ENCODE assay signal across 8 cellular contexts in genomic region chr17:78497115-78497540, GRCh38.
DNase-seq lines count a peak whose midpoint lies in the region; ATAC-seq and TF ChIP-seq lines count a peak whose summit lies in the region.

No MANE protein-coding gene starts in this region.

- DNase-seq in DMS 273 treated with DMSO at 0.1 percent for 48 hours (lab: John Stamatoyannopoulos, UW) (peak; percentile 57), Karpas-422 (peak; percentile 84), OCI-LY7 (ENCODE audit: low spot score) (peak; percentile 77), fibroblast of pulmonary artery (ENCODE audit: low read depth) (peak; percentile 86), thyroid gland (peak; percentile 81 to 82)
- peak; percentile 56 to 57 for DNase-seq in activated T-cell treated with anti-CD3 and anti-CD28 coated beads, Interleukin-2, amount 50 U/mL, for 72 hours

- H3K4me1 Mint-ChIP-seq in activated T-cell treated with anti-CD3 and anti-CD28 coated beads, Interleukin-2, amount 50 U/mL, for 72 hours (ENCODE audit: low read depth) = no peaks in the 10 kb centered on the region

- no peak overlapping the region for H3K4me3 Mint-ChIP-seq in activated T-cell treated with anti-CD3 and anti-CD28 coated beads, Interleukin-2, amount 50 U/mL, for 72 hours

- H3K9me2 ChIP-seq in Karpas-422 (replicated peaks; ENCODE audit: insufficient read depth, low read length) (no peaks in the 10 kb centered on the region), OCI-LY7 (ENCODE audit: insufficient read depth, low read length) (no peaks in the 10 kb centered on the region), neural cell (ENCODE audit: insufficient read depth, low read length) (no peaks in the 10 kb centered on the region)

- no peaks in the 10 kb centered on the region for H3K27me3 ChIP-seq in Karpas-422 (ENCODE audit: low read length)
- H3K27me3 ChIP-seq in neural cell (ENCODE audit: insufficient read depth, low read depth, low read length) = no peaks in the 10 kb centered on the region
- no peaks in the 10 kb centered on the region for H3K27me3 ChIP-seq in thyroid gland

- H3K36me3 ChIP-seq in Karpas-422 (ENCODE audit: insufficient read depth, low read length) = no peaks in the 10 kb centered on the region
- H3K36me3 ChIP-seq in OCI-LY7 (ENCODE audit: insufficient read depth, low read length) = no peaks in the 10 kb centered on the region
- H3K36me3 ChIP-seq in neural cell (ENCODE audit: insufficient read depth, low read length) = no peaks in the 10 kb centered on the region
- H3K36me3 ChIP-seq in thyroid gland = no peaks in the 10 kb centered on the region

- H3K4me1 ChIP-seq in Karpas-422 (ENCODE audit: low read length) (no peaks in the 10 kb centered on the region), OCI-LY7 (ENCODE audit: insufficient read depth, low read length, poor library complexity, severe bottlenecking) (no peaks in the 10 kb centered on the region), thyroid gland (no peaks in the 10 kb centered on the region)

- no peaks in the 10 kb centered on the region for H3K9me3 ChIP-seq in Karpas-422 (ENCODE audit: low read length)
- no peaks in the 10 kb centered on the region for H3K9me3 ChIP-seq in OCI-LY7 (ENCODE audit: low read length)
- no peaks in the 10 kb centered on the region for H3K9me3 ChIP-seq in neural cell (ENCODE audit: low read length)
- no peaks in the 10 kb centered on the region for H3K9me3 ChIP-seq in thyroid gland

- no peaks in the 10 kb centered on the region for H3F3A ChIP-seq in neural cell (ENCODE audit: insufficient read depth, low read length, poor library complexity, severe bottlenecking)

- CTCF ChIA-PET in OCI-LY7 (lab: Charles Lee; ENCODE audit: unreplicated experiment) = interaction anchor here (0.6 to 1.0 kb wide), 2 partner anchors 16 to 333 kb away, joined by 3 read pairs; no protein-coding TSS in a partner anchor

- H4K20me1 ChIP-seq in Karpas-422 (ENCODE audit: insufficient read depth, low read depth, low read length) (no peaks in the 10 kb centered on the region), OCI-LY7 (ENCODE audit: insufficient read depth, low read length) (no peaks in the 10 kb centered on the region), neural cell (ENCODE audit: insufficient read depth) (no peaks in the 10 kb centered on the region)

- 18 to 23% methylated on average over 6 to 9 of the region's 10 CpGs for WGBS in thyroid gland, 2 donors

- peak; percentile 55 to 65 for ATAC-seq in activated T-cell treated with anti-CD3 and anti-CD28 coated beads, Interleukin-2, amount 50 U/mL, for 72 hours (replicated peaks in 1 of 2)
- ATAC-seq in GM19035 (IDR thresholded peaks at IDR 0.05; ENCODE audit: unreplicated experiment) = no peak

- H3K4me2 ChIP-seq in Karpas-422 (ENCODE audit: low read depth, low read length, poor library complexity, severe bottlenecking) (no peak overlapping the region), OCI-LY7 (ENCODE audit: low read length) (no peak overlapping the region), neural cell (ENCODE audit: low read length) (no peak overlapping the region)

- TF ChIP-seq EP300 in neural cell (conservative IDR thresholded peaks at IDR 0.05; ENCODE audit: poor library complexity, severe bottlenecking) = no peak

- POLR2A ChIA-PET in OCI-LY7 (lab: Charles Lee) = no interaction called here

- intact Hi-C loops in OCI-LY7 (cut with micrococcal nuclease; ENCODE audit: unreplicated experiment) = loop anchor here (1.0 to 5.0 kb wide), 6 partner anchors 75 to 474 kb away; partner anchors contain the start of gene USP36
- intact Hi-C loops in thyroid gland (cut with DNase I) = loop anchor here (10.0 kb wide), 1 partner anchor 248 kb away; no protein-coding TSS in a partner anchor

- H3K79me2 ChIP-seq in Karpas-422 (ENCODE audit: low read length) = no peaks in the 10 kb centered on the region
- no peaks in the 10 kb centered on the region for H3K79me2 ChIP-seq in OCI-LY7 (ENCODE audit: insufficient read depth, low read depth, low read length)
- no peaks in the 10 kb centered on the region for H3K79me2 ChIP-seq in neural cell (replicated peaks; ENCODE audit: insufficient read depth, low read length)

- H3K9ac ChIP-seq in Karpas-422 (ENCODE audit: low read length) (no peak overlapping the region), neural cell (ENCODE audit: low read length) (no peak overlapping the region)

- no peak overlapping the region for H3K27ac Mint-ChIP-seq in activated T-cell treated with anti-CD3 and anti-CD28 coated beads, Interleukin-2, amount 50 U/mL, for 72 hours

- peak; percentile 96 for TF ChIP-seq RAD21 in neural cell (conservative IDR thresholded peaks at IDR 0.05)

- H2AFZ ChIP-seq in Karpas-422 (ENCODE audit: low read length) (no peak overlapping the region), OCI-LY7 (ENCODE audit: low read length) (no peak overlapping the region), neural cell (ENCODE audit: low read depth, low read length) (no peak overlapping the region)

- no peak for TF ChIP-seq POLR2A in thyroid gland (IDR thresholded peaks at IDR 0.05)

- no peak overlapping the region for H3K4me3 ChIP-seq in Karpas-422 (ENCODE audit: low read length)
- no peak overlapping the region for H3K4me3 ChIP-seq in OCI-LY7 (ENCODE audit: low read depth, low read length, poor library complexity, severe bottlenecking)
- no peak overlapping the region for H3K4me3 ChIP-seq in fibroblast of pulmonary artery (replicated peaks; ENCODE audit: low read depth, low read length)
- H3K4me3 ChIP-seq in neural cell (ENCODE audit: low read length) = no peak overlapping the region
- no peak overlapping the region for H3K4me3 ChIP-seq in thyroid gland (replicated peaks in 1 of 3)

- no TSS peak for BruUV-seq in OCI-LY7 (replicated peaks; lab: Mats Ljungman, UMichigan)

- no peaks in the 10 kb centered on the region for H3K27me3 Mint-ChIP-seq in activated T-cell treated with anti-CD3 and anti-CD28 coated beads, Interleukin-2, amount 50 U/mL, for 72 hours (ENCODE audit: low read depth)

- no peak overlapping the region for H3K27ac ChIP-seq in Karpas-422 (ENCODE audit: low read length)
- H3K27ac ChIP-seq in OCI-LY7 (ENCODE audit: low read depth, low read length, poor library complexity, severe bottlenecking) = no peak overlapping the region
- no peak overlapping the region for H3K27ac ChIP-seq in neural cell (ENCODE audit: low read length)
- H3K27ac ChIP-seq in thyroid gland = no peak overlapping the region

- TF ChIP-seq CTCF in OCI-LY7 (conservative IDR thresholded peaks at IDR 0.05; ENCODE audit: low read length) (peak; percentile 91), fibroblast of pulmonary artery (IDR thresholded peaks at IDR 0.05; ENCODE audit: low read length, missing control alignments) (peak; percentile 79), neural cell (IDR thresholded peaks at IDR 0.05; ENCODE audit: poor library complexity, severe bottlenecking) (peak; percentile 92), thyroid gland (IDR thresholded peaks at IDR 0.05) (peak; percentile 23 to 92 (median 80))

- no peaks in the 10 kb centered on the region for H3K9me3 Mint-ChIP-seq in activated T-cell treated with anti-CD3 and anti-CD28 coated beads, Interleukin-2, amount 50 U/mL, for 72 hours

- H3K36me3 Mint-ChIP-seq in activated T-cell treated with anti-CD3 and anti-CD28 coated beads, Interleukin-2, amount 50 U/mL, for 72 hours (ENCODE audit: insufficient read depth in 2 of 2) = no peaks in the 10 kb centered on the region

TF ChIP-seq in neural cell, 6 proteins besides CTCF, POLR2A, EP300 and RAD21:
- TF ChIP-seq MXI1 (conservative IDR thresholded peaks at IDR 0.05; ENCODE audit: poor library complexity, severe bottlenecking) = no peak
- TF ChIP-seq TAF1 (IDR thresholded peaks at IDR 0.05; ENCODE audit: low read depth) = no peak
- no peak for TF ChIP-seq EZH2 (IDR thresholded peaks at IDR 0.05; ENCODE audit: borderline replicate concordance, insufficient read depth, low read length, poor library complexity, severe bottlenecking)
- TF ChIP-seq POLR2AphosphoS5 (IDR thresholded peaks at IDR 0.05) = no peak
- TF ChIP-seq SMC3 (conservative IDR thresholded peaks at IDR 0.05; ENCODE audit: poor library complexity) = peak; percentile 90
- TF ChIP-seq REST (IDR thresholded peaks at IDR 0.05; ENCODE audit: borderline replicate concordance) = no peak
